In genomic region chr15:33706173-33706572, GRCh38 we compare ENCODE assay signal across 10 cellular contexts.
"Had no signal": no experiment of that assay in that cellular context is flagged by ENCODE, and none has a peak within 500 bp of the region (broad histone marks: within the 10 kb centered on the region; RNA-seq: fewer than 3 reads in every experiment).

No MANE protein-coding gene starts in this region.

- H3K27ac ChIP-seq: GM23248, HL-60 had no signal

- H3K9me3 ChIP-seq: HAP-1 had no signal

- ATAC-seq: HCT116, HepG2 had no signal

- H3K27me3 Mint-ChIP-seq: IgD-negative memory B cell had no signal

- H3K36me3 ChIP-seq: HAP-1 had no signal

- H3K9ac ChIP-seq: GM23248 had no signal

- H3K4me1 Mint-ChIP-seq: IgD-negative memory B cell had no signal

- H3K4me3 ChIP-seq: GM23248, HAP-1 had no signal

- FAIRE-seq: HepG2 had no signal

- DNase-seq: GM23248, GOT3, H7, HFFc6, KBM-7 had no signal

- H3K4me3 Mint-ChIP-seq: HFFc6, IgD-negative memory B cell had no signal

- H3K27ac Mint-ChIP-seq: HFFc6, IgD-negative memory B cell had no signal
